Comparison of ENCODE assay signal across 8 cellular contexts in genomic region chr12:93990832-93991748, GRCh38.
DNase-seq lines count a peak whose midpoint lies in the region; ATAC-seq and TF ChIP-seq lines count a peak whose summit lies in the region.

No MANE protein-coding gene starts in this region.

- dilution Hi-C loops in mammary epithelial cell (cut with HindIII; ENCODE audit: low sequenced_read_pairs), result no loop called here

- DNase-seq in mammary epithelial cell (no peak), iris pigment epithelial cell (ENCODE audit: low read depth) (peak; percentile 60), smooth muscle cell (lab: John Stamatoyannopoulos, UW; ENCODE audit: unreplicated experiment) (no peak), DMS114 treated with DMSO at 0.1 percent for 48 hours (lab: John Stamatoyannopoulos, UW; ENCODE audit: unreplicated experiment) (no peak), DMS79 (lab: John Stamatoyannopoulos, UW) (no peak)

- H3K79me2 ChIP-seq in Loucy (ENCODE audit: insufficient read depth, low read length), result no peaks in the 10 kb centered on the region
- H3K79me2 ChIP-seq in mammary epithelial cell (ENCODE audit: insufficient read depth, low read length), result no peaks in the 10 kb centered on the region
- no peaks in the 10 kb centered on the region for H3K79me2 ChIP-seq in smooth muscle cell (ENCODE audit: low read depth)

- peak; percentile 22; the same call in 1 of the 2 replicates for TF ChIP-seq CTCF in Loucy (conservative IDR thresholded peaks at IDR 0.05; ENCODE audit: low read length)
- peak; percentile 17 to 52 for TF ChIP-seq CTCF in mammary epithelial cell (conservative IDR thresholded peaks at IDR 0.05 in 1 of 2, IDR thresholded peaks at IDR 0.05 in 1 of 2; ENCODE audit: extremely low read depth in 1 of 2, insufficient read depth in 1 of 2, low read depth in 1 of 2, low read length in 2 of 2)
- peak; percentile 35 for TF ChIP-seq CTCF in smooth muscle cell (IDR thresholded peaks at IDR 0.05; ENCODE audit: borderline replicate concordance, insufficient read depth, poor library complexity, severe bottlenecking)

- no peak for ATAC-seq in HG02763 (IDR thresholded peaks at IDR 0.05; ENCODE audit: unreplicated experiment)
- ATAC-seq in HG02571 (IDR thresholded peaks at IDR 0.05; ENCODE audit: unreplicated experiment), result no peak

- in situ Hi-C loops in mammary epithelial cell (cut with MboI; ENCODE audit: low sequenced_read_pairs in 2 of 2), result no loop called here

- no TSS peak for BruUV-seq in mammary epithelial cell (replicated peaks; lab: Mats Ljungman, UMichigan)

- H3K27ac ChIP-seq in mammary epithelial cell (ENCODE audit: insufficient read depth, low read depth, low read length) (no peak overlapping the region), smooth muscle cell (ENCODE audit: low read depth) (no peak overlapping the region)

- intact Hi-C loops in mammary epithelial cell (cut with micrococcal nuclease), result loop anchor here (1.0 kb wide), 1 partner anchor 111 kb away; no protein-coding TSS in a partner anchor

- H4K20me1 ChIP-seq in Loucy (ENCODE audit: insufficient read depth, low read length, poor library complexity, severe bottlenecking) (no peaks in the 10 kb centered on the region), mammary epithelial cell (ENCODE audit: insufficient read depth, low read length) (no peaks in the 10 kb centered on the region), smooth muscle cell (ENCODE audit: low read depth) (no peaks in the 10 kb centered on the region)

- no peaks in the 10 kb centered on the region for H3K27me3 ChIP-seq in Loucy (ENCODE audit: insufficient read depth, low read length, poor library complexity, severe bottlenecking)
- no peaks in the 10 kb centered on the region for H3K27me3 ChIP-seq in mammary epithelial cell (ENCODE audit: insufficient read depth, low read length)
- H3K27me3 ChIP-seq in smooth muscle cell (ENCODE audit: low read depth), result no peaks in the 10 kb centered on the region

- H3K9me2 ChIP-seq in Loucy (replicated peaks; ENCODE audit: low read depth, low read length), result no peaks in the 10 kb centered on the region

- H3K4me3 ChIP-seq in Loucy (ENCODE audit: low read length, poor library complexity, severe bottlenecking) (no peak overlapping the region), mammary epithelial cell (replicated peaks in 1 of 3; ENCODE audit: insufficient read depth in 1 of 3, low read depth in 2 of 3, low read length in 3 of 3) (no peak overlapping the region), smooth muscle cell (no peak overlapping the region)

- H2AFZ ChIP-seq in Loucy (ENCODE audit: low read length) (no peak overlapping the region), mammary epithelial cell (ENCODE audit: low read depth, low read length) (peak overlapping the region; percentile 4), smooth muscle cell (ENCODE audit: low read depth) (peak overlapping the region; percentile 91)

- H3K4me1 ChIP-seq in Loucy (ENCODE audit: insufficient read depth, low read length, poor library complexity, severe bottlenecking), result no peaks in the 10 kb centered on the region
- H3K4me1 ChIP-seq in mammary epithelial cell (ENCODE audit: insufficient read depth, low read length), result no peaks in the 10 kb centered on the region
- H3K4me1 ChIP-seq in smooth muscle cell (ENCODE audit: low read depth), result peaks cover 8% of the 10 kb centered on the region

- WGBS in mammary epithelial cell (ENCODE audit: low coverage, missing lambda C conversion rate), result 51% methylated on average over 18 of the region's 20 CpGs
- WGBS in smooth muscle cell (ENCODE audit: low lambda C conversion rate), result 35% methylated on average over 20 of the region's 20 CpGs

- H3K4me2 ChIP-seq in Loucy (ENCODE audit: low read depth, low read length, poor library complexity, severe bottlenecking) (no peak overlapping the region), mammary epithelial cell (ENCODE audit: insufficient read depth, low read depth, low read length) (no peak overlapping the region), smooth muscle cell (no peak overlapping the region)

- CTCF ChIA-PET in mammary epithelial cell (lab: Charles Lee; ENCODE audit: low non-redundant PET), result no interaction called here

- H3K9me3 ChIP-seq in Loucy (ENCODE audit: insufficient read depth, low read depth, low read length), result no peaks in the 10 kb centered on the region
- H3K9me3 ChIP-seq in mammary epithelial cell (replicated peaks; ENCODE audit: insufficient read depth, low read length), result no peaks in the 10 kb centered on the region
- no peaks in the 10 kb centered on the region for H3K9me3 ChIP-seq in smooth muscle cell (replicated peaks; ENCODE audit: low read depth)

- no peak overlapping the region for H3K9ac ChIP-seq in Loucy (ENCODE audit: low read depth, low read length, poor library complexity, severe bottlenecking)
- H3K9ac ChIP-seq in mammary epithelial cell (ENCODE audit: insufficient read depth, low read length), result no peak overlapping the region
- no peak overlapping the region for H3K9ac ChIP-seq in smooth muscle cell (ENCODE audit: low read depth)

- H3K36me3 ChIP-seq in Loucy (ENCODE audit: insufficient read depth, low read length) (no peaks in the 10 kb centered on the region), mammary epithelial cell (ENCODE audit: insufficient read depth, low read length) (no peaks in the 10 kb centered on the region), smooth muscle cell (ENCODE audit: low read depth) (no peaks in the 10 kb centered on the region)

- H3F3A ChIP-seq in Loucy (ENCODE audit: low read depth) (no peaks in the 10 kb centered on the region), smooth muscle cell (ENCODE audit: low read depth) (no peaks in the 10 kb centered on the region)
